ENCODE assay signal across 17 cellular contexts in genomic region chr5:165525268-165525667, GRCh38.
DNase-seq lines count a peak whose midpoint lies in the region; ATAC-seq and TF ChIP-seq lines count a peak whose summit lies in the region.
"Had no signal": no experiment of that assay in that cellular context is flagged by ENCODE, and none has a peak within 500 bp of the region (broad histone marks: within the 10 kb centered on the region; RNA-seq: fewer than 3 reads in every experiment).

No MANE protein-coding gene starts in this region.

- H3K27me3 ChIP-seq in hepatocyte (no peaks in the 10 kb centered on the region), SK-N-SH (ENCODE audit: insufficient read depth) (no peaks in the 10 kb centered on the region)

- H3K4me3 ChIP-seq in astrocyte of the spinal cord (ENCODE audit: low read depth, low read length) (no peak overlapping the region), hepatocyte (no peak overlapping the region), SK-N-SH (ENCODE audit: low read depth in 2 of 2, low read length in 1 of 2) (no peak overlapping the region)
- H3K4me3 ChIP-seq: left ventricle myocardium inferior had no signal

- no peaks in the 10 kb centered on the region for H3K4me1 ChIP-seq in hepatocyte (ENCODE audit: insufficient read depth)
- H3K4me1 ChIP-seq in SK-N-SH (ENCODE audit: control insufficient read depth in 1 of 2, insufficient read depth in 2 of 2, low read depth in 1 of 2, low read length in 1 of 2), result no peaks in the 10 kb centered on the region
- H3K4me1 ChIP-seq: left ventricle myocardium inferior, parathyroid adenoma had no signal

- no peak for TF ChIP-seq RAD21 in SK-N-SH (IDR thresholded peaks at IDR 0.05; ENCODE audit: low read length)

- ATAC-seq in SK-N-SH treated with all-trans-retinoic acid at 6 μM for 48 hours (no peak), HG02970 (IDR thresholded peaks at IDR 0.05; ENCODE audit: low FRiP score, unreplicated experiment) (no peak)
- ATAC-seq: esophagus mucosa had no signal

- H3K36me3 ChIP-seq in hepatocyte (replicated peaks; ENCODE audit: insufficient read depth, low read depth), result no peaks in the 10 kb centered on the region
- no peaks in the 10 kb centered on the region for H3K36me3 ChIP-seq in SK-N-SH (replicated peaks in 1 of 2; ENCODE audit: control insufficient read depth in 1 of 2, insufficient read depth in 2 of 2, low read length in 1 of 2)
- H3K36me3 ChIP-seq: left ventricle myocardium inferior had no signal

- H3K79me2 ChIP-seq in hepatocyte, result no peaks in the 10 kb centered on the region
- no peaks in the 10 kb centered on the region for H3K79me2 ChIP-seq in SK-N-SH (ENCODE audit: insufficient read depth)
- H3K79me2 ChIP-seq: parathyroid adenoma had no signal

- H3F3A ChIP-seq in SK-N-SH (replicated peaks; ENCODE audit: insufficient read depth), result no peaks in the 10 kb centered on the region

- no peak for TF ChIP-seq EP300 in SK-N-SH (IDR thresholded peaks at IDR 0.05; ENCODE audit: borderline replicate concordance in 1 of 2, low read depth in 1 of 2, low read length in 1 of 2)

- peak; percentile 57 for DNase-seq in GF-D8 (lab: John Stamatoyannopoulos, UW)
- DNase-seq in NCI-H460 (ENCODE audit: extremely low read depth, low read depth), result peak; percentile 30
- peak; percentile 63 for DNase-seq in astrocyte of the spinal cord (ENCODE audit: low read depth, low spot score)
- peak; percentile 29 for DNase-seq in hepatocyte (ENCODE audit: low spot score)
- DNase-seq in stimulated activated CD8-positive, alpha-beta memory T cell treated with anti-CD3 and anti-CD28 coated beads, Interleukin-4, amount 100 ng/mL, for 48 hours, result no peak
- no peak for DNase-seq in SK-N-SH
- DNase-seq: activated effector memory CD4-positive, alpha-beta T cell treated with Interleukin-2 at 50 U/mL for 16 hours; left ventricle myocardium inferior; NCI-H1930; NCI-H510A treated with DMSO at 0.1 percent for 48 hours; small intestine; stimulated activated naive CD4-positive, alpha-beta T cell treated with Interleukin-2 at 50 U/mL for 16 hours; T-helper 1 cell had no signal

- no peak overlapping the region for H3K27ac ChIP-seq in hepatocyte
- H3K27ac ChIP-seq in SK-N-SH (ENCODE audit: low read depth in 2 of 2, low read length in 1 of 2), result no peak overlapping the region
- H3K27ac ChIP-seq: left ventricle myocardium inferior, parathyroid adenoma had no signal

- in situ Hi-C loops in astrocyte of the spinal cord (cut with HindIII; ENCODE audit: low sequenced_read_pairs), result no loop called here

- TF ChIP-seq CTCF in astrocyte of the spinal cord (IDR thresholded peaks at IDR 0.05; ENCODE audit: low read depth, low read length), result no peak
- no peak for TF ChIP-seq CTCF in hepatocyte (IDR thresholded peaks at IDR 0.05; ENCODE audit: poor library complexity)
- no peak for TF ChIP-seq CTCF in SK-N-SH (IDR thresholded peaks at IDR 0.05)

- H3K9me3 ChIP-seq in hepatocyte (ENCODE audit: low read depth), result no peaks in the 10 kb centered on the region
- peaks cover 4% of the 10 kb centered on the region; the same call in 1 of the 2 replicates for H3K9me3 ChIP-seq in SK-N-SH

- H2AFZ ChIP-seq in hepatocyte (no peak overlapping the region), SK-N-SH (ENCODE audit: low read depth) (no peak overlapping the region)
- H2AFZ ChIP-seq: parathyroid adenoma had no signal

- no peak overlapping the region for H3K4me2 ChIP-seq in hepatocyte
- no peak overlapping the region for H3K4me2 ChIP-seq in SK-N-SH

- 76% methylated on average over 5 of the region's 5 CpGs for WGBS in hepatocyte (ENCODE audit: low lambda C conversion rate, missing lambda C conversion rate)
- 32% methylated on average over 5 of the region's 5 CpGs for WGBS in SK-N-SH (ENCODE audit: low lambda C conversion rate)

- H4K20me1 ChIP-seq in hepatocyte (ENCODE audit: insufficient read depth, poor library complexity, severe bottlenecking) (no peaks in the 10 kb centered on the region), SK-N-SH (ENCODE audit: insufficient read depth) (no peaks in the 10 kb centered on the region)

- no peaks in the 10 kb centered on the region for H3K9me2 ChIP-seq in hepatocyte (replicated peaks; ENCODE audit: insufficient read depth)
- no peaks in the 10 kb centered on the region for H3K9me2 ChIP-seq in SK-N-SH

- POLR2A ChIA-PET in SK-N-SH (lab: Yijun Ruan, JAX), result no interaction called here

- H3K9ac ChIP-seq in SK-N-SH, result no peak overlapping the region
- H3K9ac ChIP-seq: parathyroid adenoma had no signal

- CTCF ChIA-PET in SK-N-SH (lab: Yijun Ruan, JAX), result no interaction called here

TF ChIP-seq in SK-N-SH treated with all-trans-retinoic acid at 6 μM for 48 hours, 23 proteins besides CTCF, POLR2A, EP300 and RAD21 (continues in another document):
- TF ChIP-seq CSRNP3 (CRISPR knock-in tag; IDR thresholded peaks at IDR 0.05) (no peak), CSDC2 (CRISPR knock-in tag; IDR thresholded peaks at IDR 0.05) (no peak), ZNF8 (CRISPR knock-in tag; IDR thresholded peaks at IDR 0.05) (no peak), TCF4 (CRISPR knock-in tag; IDR thresholded peaks at IDR 0.05; ENCODE audit: borderline replicate concordance) (no peak), ZC3H10 (CRISPR knock-in tag; IDR thresholded peaks at IDR 0.05) (no peak), GLIS3 (CRISPR knock-in tag; IDR thresholded peaks at IDR 0.05) (no peak), ESRRG (CRISPR knock-in tag; IDR thresholded peaks at IDR 0.05) (no peak), PPARA (CRISPR knock-in tag; IDR thresholded peaks at IDR 0.05; ENCODE audit: borderline replicate concordance) (no peak), ZFP3 (CRISPR knock-in tag; IDR thresholded peaks at IDR 0.05) (no peak)

TF ChIP-seq in SK-N-SH, 30 proteins besides CTCF, POLR2A, EP300 and RAD21:
- TF ChIP-seq EZH2phosphoT487 (IDR thresholded peaks at IDR 0.05; ENCODE audit: borderline replicate concordance, low read depth) (no peak), POLR2AphosphoS5 (IDR thresholded peaks at IDR 0.05; ENCODE audit: low read depth, low read length) (no peak), NFIC (IDR thresholded peaks at IDR 0.05; ENCODE audit: borderline replicate concordance) (no peak), RFX5 (IDR thresholded peaks at IDR 0.05; ENCODE audit: low read length) (no peak), REST (IDR thresholded peaks at IDR 0.05; ENCODE audit: low read depth, low read length) (no peak), GABPA (IDR thresholded peaks at IDR 0.05; ENCODE audit: low read depth) (no peak), FOSL2 (IDR thresholded peaks at IDR 0.05; ENCODE audit: borderline replicate concordance, low read depth) (no peak), CHD2 (IDR thresholded peaks at IDR 0.05; ENCODE audit: low read length, partially characterized antibody) (no peak), USF2 (IDR thresholded peaks at IDR 0.05; ENCODE audit: borderline replicate concordance, low read depth, low read length) (no peak), RCOR1 (IDR thresholded peaks at IDR 0.05; ENCODE audit: low read length) (no peak)

Comparison
In these comparisons a context has a peak if more than half of its experiments do, and no peak if none do; other contexts are left out.
1. DNase-seq: peak in GF-D8 (single experiment), NCI-H460 (single experiment), astrocyte of the spinal cord (single experiment) and hepatocyte (single experiment); none in stimulated activated CD8-positive, alpha-beta memory T cell treated with anti-CD3 and anti-CD28 coated beads, Interleukin-4, amount 100 ng/mL, for 48 hours (single experiment) and SK-N-SH (single experiment).